ENCODE assay signal across 1 cellular context in the genomic region with DNA sequence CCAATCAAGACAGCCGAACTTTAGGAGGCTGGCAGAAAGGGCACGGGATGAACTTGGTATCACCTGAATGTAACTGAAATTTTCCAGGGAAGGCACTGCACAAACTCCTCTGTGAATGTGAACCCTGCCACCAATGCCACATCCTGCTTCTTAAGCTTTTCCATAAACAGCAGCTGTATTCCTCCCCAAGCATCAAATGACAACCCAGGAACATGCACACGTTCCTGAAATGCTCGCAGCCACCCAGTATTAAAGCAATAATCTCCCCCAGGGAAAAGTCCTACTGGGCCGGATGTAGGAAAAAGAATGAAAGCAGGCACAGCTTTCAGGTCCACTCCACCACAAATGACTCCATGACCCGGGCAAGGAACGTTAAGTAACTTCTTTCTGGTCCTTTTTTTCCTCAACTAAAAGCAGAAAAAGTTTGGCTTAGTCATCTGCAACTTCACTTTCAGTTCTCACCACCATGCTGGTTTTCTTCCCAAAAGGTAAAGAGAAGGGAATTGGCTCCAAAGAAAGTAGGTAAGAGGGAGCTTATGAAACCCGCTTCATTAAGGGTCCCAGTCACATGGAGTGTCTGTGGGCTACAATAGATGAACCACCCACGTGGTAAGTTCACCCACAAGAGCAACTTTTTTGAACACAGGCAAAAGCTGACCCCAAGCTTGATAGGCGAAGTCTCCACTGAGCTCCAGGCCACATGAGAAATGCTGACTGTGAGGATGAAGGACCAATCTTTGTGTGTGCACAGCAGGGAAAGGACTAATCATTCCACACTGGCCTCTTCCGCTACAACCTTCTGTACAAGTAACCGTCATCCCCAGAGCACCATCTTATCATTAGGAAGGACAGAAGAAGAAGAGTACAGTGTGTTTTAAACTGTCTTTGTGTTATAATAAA.
TF ChIP-seq lines count a peak whose summit lies in the region.

No MANE protein-coding gene starts in this region.

TF ChIP-seq in GM12878, 131 proteins besides CTCF, POLR2A, EP300 and RAD21 (continued from another document):
- TF ChIP-seq, protein P1, sequence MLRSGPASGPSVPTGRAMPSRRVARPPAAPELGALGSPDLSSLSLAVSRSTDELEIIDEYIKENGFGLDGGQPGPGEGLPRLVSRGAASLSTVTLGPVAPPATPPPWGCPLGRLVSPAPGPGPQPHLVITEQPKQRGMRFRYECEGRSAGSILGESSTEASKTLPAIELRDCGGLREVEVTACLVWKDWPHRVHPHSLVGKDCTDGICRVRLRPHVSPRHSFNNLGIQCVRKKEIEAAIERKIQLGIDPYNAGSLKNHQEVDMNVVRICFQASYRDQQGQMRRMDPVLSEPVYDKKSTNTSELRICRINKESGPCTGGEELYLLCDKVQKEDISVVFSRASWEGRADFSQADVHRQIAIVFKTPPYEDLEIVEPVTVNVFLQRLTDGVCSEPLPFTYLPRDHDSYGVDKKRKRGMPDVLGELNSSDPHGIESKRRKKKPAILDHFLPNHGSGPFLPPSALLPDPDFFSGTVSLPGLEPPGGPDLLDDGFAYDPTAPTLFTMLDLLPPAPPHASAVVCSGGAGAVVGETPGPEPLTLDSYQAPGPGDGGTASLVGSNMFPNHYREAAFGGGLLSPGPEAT (IDR thresholded peaks at IDR 0.05; ENCODE audit: low read depth) = no peak
- TF ChIP-seq, protein P2, sequence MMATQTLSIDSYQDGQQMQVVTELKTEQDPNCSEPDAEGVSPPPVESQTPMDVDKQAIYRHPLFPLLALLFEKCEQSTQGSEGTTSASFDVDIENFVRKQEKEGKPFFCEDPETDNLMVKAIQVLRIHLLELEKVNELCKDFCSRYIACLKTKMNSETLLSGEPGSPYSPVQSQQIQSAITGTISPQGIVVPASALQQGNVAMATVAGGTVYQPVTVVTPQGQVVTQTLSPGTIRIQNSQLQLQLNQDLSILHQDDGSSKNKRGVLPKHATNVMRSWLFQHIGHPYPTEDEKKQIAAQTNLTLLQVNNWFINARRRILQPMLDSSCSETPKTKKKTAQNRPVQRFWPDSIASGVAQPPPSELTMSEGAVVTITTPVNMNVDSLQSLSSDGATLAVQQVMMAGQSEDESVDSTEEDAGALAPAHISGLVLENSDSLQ (IDR thresholded peaks at IDR 0.05) = no peak
- TF ChIP-seq WRNIP1 (IDR thresholded peaks at IDR 0.05; ENCODE audit: borderline replicate concordance, low read depth, low read length) (no peak), MXI1 (IDR thresholded peaks at IDR 0.05; ENCODE audit: low read depth, low read length) (no peak), PAX8 (IDR thresholded peaks at IDR 0.05) (no peak), DPF2 (IDR thresholded peaks at IDR 0.05) (no peak), ETV6 (conservative IDR thresholded peaks at IDR 0.05 in 1 of 2, IDR thresholded peaks at IDR 0.05 in 1 of 2; ENCODE audit: borderline replicate concordance in 1 of 2, low read depth in 1 of 2) (0 out of 4 replicates have a peak, but pooled peaks of 1 of the 2 experiments have one; percentile 5), KDM1A (IDR thresholded peaks at IDR 0.05; ENCODE audit: borderline replicate concordance) (no peak), IKZF2 (IDR thresholded peaks at IDR 0.05) (peak; percentile 59 to 63), MYB (IDR thresholded peaks at IDR 0.05; ENCODE audit: borderline replicate concordance, low read depth, low read length) (no peak), SREBF1 (IDR thresholded peaks at IDR 0.05; ENCODE audit: low read length) (no peak), FOS (IDR thresholded peaks at IDR 0.05; ENCODE audit: borderline replicate concordance, extremely low read depth, insufficient read length) (no peak), SRF (IDR thresholded peaks at IDR 0.05; ENCODE audit: low read depth in 2 of 2, low read length in 2 of 2) (no peak), YBX1 (IDR thresholded peaks at IDR 0.05) (no peak), STAT1 (conservative IDR thresholded peaks at IDR 0.05) (no peak), HDGF (IDR thresholded peaks at IDR 0.05) (no peak), BRCA1 (IDR thresholded peaks at IDR 0.05; ENCODE audit: low read depth, low read length) (no peak)
- TF ChIP-seq, protein P3, sequence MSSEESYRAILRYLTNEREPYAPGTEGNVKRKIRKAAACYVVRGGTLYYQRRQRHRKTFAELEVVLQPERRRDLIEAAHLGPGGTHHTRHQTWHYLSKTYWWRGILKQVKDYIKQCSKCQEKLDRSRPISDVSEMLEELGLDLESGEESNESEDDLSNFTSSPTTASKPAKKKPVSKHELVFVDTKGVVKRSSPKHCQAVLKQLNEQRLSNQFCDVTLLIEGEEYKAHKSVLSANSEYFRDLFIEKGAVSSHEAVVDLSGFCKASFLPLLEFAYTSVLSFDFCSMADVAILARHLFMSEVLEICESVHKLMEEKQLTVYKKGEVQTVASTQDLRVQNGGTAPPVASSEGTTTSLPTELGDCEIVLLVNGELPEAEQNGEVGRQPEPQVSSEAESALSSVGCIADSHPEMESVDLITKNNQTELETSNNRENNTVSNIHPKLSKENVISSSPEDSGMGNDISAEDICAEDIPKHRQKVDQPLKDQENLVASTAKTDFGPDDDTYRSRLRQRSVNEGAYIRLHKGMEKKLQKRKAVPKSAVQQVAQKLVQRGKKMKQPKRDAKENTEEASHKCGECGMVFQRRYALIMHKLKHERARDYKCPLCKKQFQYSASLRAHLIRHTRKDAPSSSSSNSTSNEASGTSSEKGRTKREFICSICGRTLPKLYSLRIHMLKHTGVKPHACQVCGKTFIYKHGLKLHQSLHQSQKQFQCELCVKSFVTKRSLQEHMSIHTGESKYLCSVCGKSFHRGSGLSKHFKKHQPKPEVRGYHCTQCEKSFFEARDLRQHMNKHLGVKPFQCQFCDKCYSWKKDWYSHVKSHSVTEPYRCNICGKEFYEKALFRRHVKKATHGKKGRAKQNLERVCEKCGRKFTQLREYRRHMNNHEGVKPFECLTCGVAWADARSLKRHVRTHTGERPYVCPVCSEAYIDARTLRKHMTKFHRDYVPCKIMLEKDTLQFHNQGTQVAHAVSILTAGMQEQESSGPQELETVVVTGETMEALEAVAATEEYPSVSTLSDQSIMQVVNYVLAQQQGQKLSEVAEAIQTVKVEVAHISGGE (CRISPR knock-in tag; IDR thresholded peaks at IDR 0.05) = no peak
- TF ChIP-seq, protein P4, sequence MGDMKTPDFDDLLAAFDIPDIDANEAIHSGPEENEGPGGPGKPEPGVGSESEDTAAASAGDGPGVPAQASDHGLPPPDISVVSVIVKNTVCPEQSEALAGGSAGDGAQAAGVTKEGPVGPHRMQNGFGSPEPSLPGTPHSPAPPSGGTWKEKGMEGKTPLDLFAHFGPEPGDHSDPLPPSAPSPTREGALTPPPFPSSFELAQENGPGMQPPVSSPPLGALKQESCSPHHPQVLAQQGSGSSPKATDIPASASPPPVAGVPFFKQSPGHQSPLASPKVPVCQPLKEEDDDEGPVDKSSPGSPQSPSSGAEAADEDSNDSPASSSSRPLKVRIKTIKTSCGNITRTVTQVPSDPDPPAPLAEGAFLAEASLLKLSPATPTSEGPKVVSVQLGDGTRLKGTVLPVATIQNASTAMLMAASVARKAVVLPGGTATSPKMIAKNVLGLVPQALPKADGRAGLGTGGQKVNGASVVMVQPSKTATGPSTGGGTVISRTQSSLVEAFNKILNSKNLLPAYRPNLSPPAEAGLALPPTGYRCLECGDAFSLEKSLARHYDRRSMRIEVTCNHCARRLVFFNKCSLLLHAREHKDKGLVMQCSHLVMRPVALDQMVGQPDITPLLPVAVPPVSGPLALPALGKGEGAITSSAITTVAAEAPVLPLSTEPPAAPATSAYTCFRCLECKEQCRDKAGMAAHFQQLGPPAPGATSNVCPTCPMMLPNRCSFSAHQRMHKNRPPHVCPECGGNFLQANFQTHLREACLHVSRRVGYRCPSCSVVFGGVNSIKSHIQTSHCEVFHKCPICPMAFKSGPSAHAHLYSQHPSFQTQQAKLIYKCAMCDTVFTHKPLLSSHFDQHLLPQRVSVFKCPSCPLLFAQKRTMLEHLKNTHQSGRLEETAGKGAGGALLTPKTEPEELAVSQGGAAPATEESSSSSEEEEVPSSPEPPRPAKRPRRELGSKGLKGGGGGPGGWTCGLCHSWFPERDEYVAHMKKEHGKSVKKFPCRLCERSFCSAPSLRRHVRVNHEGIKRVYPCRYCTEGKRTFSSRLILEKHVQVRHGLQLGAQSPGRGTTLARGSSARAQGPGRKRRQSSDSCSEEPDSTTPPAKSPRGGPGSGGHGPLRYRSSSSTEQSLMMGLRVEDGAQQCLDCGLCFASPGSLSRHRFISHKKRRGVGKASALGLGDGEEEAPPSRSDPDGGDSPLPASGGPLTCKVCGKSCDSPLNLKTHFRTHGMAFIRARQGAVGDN (IDR thresholded peaks at IDR 0.05) = peak; percentile 64
- TF ChIP-seq, protein P5, sequence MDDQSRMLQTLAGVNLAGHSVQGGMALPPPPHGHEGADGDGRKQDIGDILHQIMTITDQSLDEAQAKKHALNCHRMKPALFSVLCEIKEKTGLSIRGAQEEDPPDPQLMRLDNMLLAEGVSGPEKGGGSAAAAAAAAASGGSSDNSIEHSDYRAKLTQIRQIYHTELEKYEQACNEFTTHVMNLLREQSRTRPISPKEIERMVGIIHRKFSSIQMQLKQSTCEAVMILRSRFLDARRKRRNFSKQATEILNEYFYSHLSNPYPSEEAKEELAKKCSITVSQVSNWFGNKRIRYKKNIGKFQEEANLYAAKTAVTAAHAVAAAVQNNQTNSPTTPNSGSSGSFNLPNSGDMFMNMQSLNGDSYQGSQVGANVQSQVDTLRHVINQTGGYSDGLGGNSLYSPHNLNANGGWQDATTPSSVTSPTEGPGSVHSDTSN (IDR thresholded peaks at IDR 0.05; ENCODE audit: insufficient replicate concordance, low read depth, low read length) = no peak
- TF ChIP-seq, protein P6, sequence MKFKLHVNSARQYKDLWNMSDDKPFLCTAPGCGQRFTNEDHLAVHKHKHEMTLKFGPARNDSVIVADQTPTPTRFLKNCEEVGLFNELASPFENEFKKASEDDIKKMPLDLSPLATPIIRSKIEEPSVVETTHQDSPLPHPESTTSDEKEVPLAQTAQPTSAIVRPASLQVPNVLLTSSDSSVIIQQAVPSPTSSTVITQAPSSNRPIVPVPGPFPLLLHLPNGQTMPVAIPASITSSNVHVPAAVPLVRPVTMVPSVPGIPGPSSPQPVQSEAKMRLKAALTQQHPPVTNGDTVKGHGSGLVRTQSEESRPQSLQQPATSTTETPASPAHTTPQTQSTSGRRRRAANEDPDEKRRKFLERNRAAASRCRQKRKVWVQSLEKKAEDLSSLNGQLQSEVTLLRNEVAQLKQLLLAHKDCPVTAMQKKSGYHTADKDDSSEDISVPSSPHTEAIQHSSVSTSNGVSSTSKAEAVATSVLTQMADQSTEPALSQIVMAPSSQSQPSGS (IDR thresholded peaks at IDR 0.05; ENCODE audit: low read length) = peak; percentile 23; the same call in 1 of the 2 replicates
TF ChIP-seq in GM12878: peak in this region for 9.
